13 cellular contexts compared by ENCODE assay signal in genomic region chr14:102996941-102997340, GRCh38.
DNase-seq lines count a peak whose midpoint lies in the region; ATAC-seq and TF ChIP-seq lines count a peak whose summit lies in the region.
"Had no signal": no experiment of that assay in that cellular context is flagged by ENCODE, and none has a peak within 500 bp of the region (broad histone marks: within the 10 kb centered on the region; RNA-seq: fewer than 3 reads in every experiment).

No MANE protein-coding gene starts in this region.

- H2AFZ ChIP-seq in osteoblast (ENCODE audit: low read length), result no peak overlapping the region

- peak overlapping the region; percentile 30 for H3K27ac Mint-ChIP-seq in endothelial cell (ENCODE audit: unreplicated experiment)
- H3K27ac Mint-ChIP-seq: CD4-positive, alpha-beta memory T cell had no signal

- TF ChIP-seq POLR2A in NB4 (IDR thresholded peaks at IDR 0.05; ENCODE audit: extremely low read depth, insufficient read length), result no peak
- TF ChIP-seq POLR2A in sigmoid colon (IDR thresholded peaks at IDR 0.05), result no peak

- H3K4me3 ChIP-seq in NB4 (ENCODE audit: low read depth, low read length), result no peak overlapping the region
- no peak overlapping the region for H3K4me3 ChIP-seq in osteoblast (ENCODE audit: insufficient read depth, low read length)
- no peak overlapping the region for H3K4me3 ChIP-seq in sigmoid colon

- peaks cover 12% of the 10 kb centered on the region for H3K27me3 Mint-ChIP-seq in endothelial cell (ENCODE audit: unreplicated experiment)
- H3K27me3 Mint-ChIP-seq: CD4-positive, alpha-beta memory T cell had no signal

- no peak overlapping the region for H3K4me2 ChIP-seq in osteoblast (ENCODE audit: insufficient read depth, low read length)

- no peak for TF ChIP-seq CTCF in NB4 (IDR thresholded peaks at IDR 0.05; ENCODE audit: low read depth, low read length)
- no peak for TF ChIP-seq CTCF in endothelial cell (IDR thresholded peaks at IDR 0.05; ENCODE audit: unreplicated experiment)
- no peak for TF ChIP-seq CTCF in osteoblast (IDR thresholded peaks at IDR 0.05; ENCODE audit: extremely low read depth, low read depth, low read length)
- TF ChIP-seq CTCF in sigmoid colon (IDR thresholded peaks at IDR 0.05), result no peak

- peaks cover 49% of the 10 kb centered on the region for H3K36me3 Mint-ChIP-seq in endothelial cell (ENCODE audit: low read depth, unreplicated experiment)

- no peak for TF ChIP-seq EP300 in sigmoid colon (IDR thresholded peaks at IDR 0.05)

- H4K20me1 ChIP-seq in osteoblast (ENCODE audit: insufficient read depth, low read length), result peaks cover 43% of the 10 kb centered on the region

- peaks cover 35% of the 10 kb centered on the region for H3K36me3 ChIP-seq in osteoblast (ENCODE audit: insufficient read depth, low read length)
- peaks cover 0 to 85% (median 31%) of the 10 kb centered on the region in 4 donors for H3K36me3 ChIP-seq in sigmoid colon

- H3K9me3 ChIP-seq in osteoblast (ENCODE audit: low read depth, low read length), result no peaks in the 10 kb centered on the region
- no peaks in the 10 kb centered on the region for H3K9me3 ChIP-seq in sigmoid colon

- no peak overlapping the region for H3K27ac ChIP-seq in osteoblast (ENCODE audit: low read depth, low read length)
- H3K27ac ChIP-seq in sigmoid colon, result no peak overlapping the region

- 84 to 93% methylated on average over 10 of the region's 10 CpGs for WGBS in sigmoid colon, 2 donors

- H3K27me3 ChIP-seq in osteoblast (ENCODE audit: insufficient read depth, low read length) (no peaks in the 10 kb centered on the region), sigmoid colon (no peaks in the 10 kb centered on the region)

- H3K4me1 ChIP-seq in osteoblast (ENCODE audit: insufficient read depth, low read length), result peaks cover 34% of the 10 kb centered on the region
- peaks cover 0 to 4% (median 0%) of the 10 kb centered on the region in 4 donors for H3K4me1 ChIP-seq in sigmoid colon

- peaks cover 7% of the 10 kb centered on the region for H3K4me1 Mint-ChIP-seq in endothelial cell (ENCODE audit: unreplicated experiment)
- H3K4me1 Mint-ChIP-seq: CD4-positive, alpha-beta memory T cell had no signal

- peaks cover 79% of the 10 kb centered on the region for H3K79me2 ChIP-seq in osteoblast (ENCODE audit: insufficient read depth, low read length)

- intact Hi-C loops in sigmoid colon (cut with DNase I) (no loop called here), left cardiac atrium (cut with DNase I) (no loop called here)

- ATAC-seq in left cardiac atrium (no peak), HG02840 (IDR thresholded peaks at IDR 0.05; ENCODE audit: low FRiP score, unreplicated experiment) (no peak)
- ATAC-seq: HCT116 had no signal

- no peaks in the 10 kb centered on the region for H3K9me3 Mint-ChIP-seq in endothelial cell (ENCODE audit: unreplicated experiment)
- H3K9me3 Mint-ChIP-seq: CD4-positive, alpha-beta memory T cell had no signal

- DNase-seq in NB4 (ENCODE audit: low read depth) (peak; percentile 26), endothelial cell (ENCODE audit: low spot score) (no peak), osteoblast (ENCODE audit: insufficient read length, low spot score, missing footprints) (peak; percentile 42), sigmoid colon (no peak), left cardiac atrium (no peak)
- DNase-seq: C1 segment of cervical spinal cord; CD4-positive, alpha-beta memory T cell; COR-L47; DMS153; DND-41; GOT3 had no signal

- H3K4me3 Mint-ChIP-seq in endothelial cell (ENCODE audit: unreplicated experiment), result peak overlapping the region; percentile 22
- H3K4me3 Mint-ChIP-seq: CD4-positive, alpha-beta memory T cell had no signal

Comparison
In these comparisons a context has a peak if more than half of its experiments do, and no peak if none do; other contexts are left out.
1. DNase-seq: peak in NB4 (single experiment) and osteoblast (single experiment); none in endothelial cell (single experiment), sigmoid colon (single experiment) and left cardiac atrium (single experiment).